In the genomic region with DNA sequence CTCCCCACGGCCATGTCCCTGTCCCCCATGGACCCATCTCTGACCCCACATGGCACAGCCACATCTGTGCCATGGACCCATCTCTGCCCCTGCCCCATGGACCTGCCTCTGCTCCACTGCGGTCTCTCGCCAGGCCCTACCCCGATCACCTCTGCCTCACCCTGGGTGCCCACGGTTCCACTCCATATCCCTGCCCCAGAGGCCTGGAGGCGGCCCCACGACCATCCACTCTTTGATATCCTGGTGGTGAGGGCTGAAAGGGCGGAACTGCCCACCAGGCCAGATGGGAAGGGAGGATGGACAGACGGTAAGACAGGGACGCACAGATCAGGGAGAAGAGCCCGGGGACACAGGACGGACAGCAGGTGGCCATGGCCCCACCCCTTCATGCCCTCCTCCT, we compare ENCODE assay signal across 9 cellular contexts. TPM values are rescaled to one million over a fixed set of nuclear protein-coding genes. Genes with fewer than 3 reads are reported as not detected.
A peak's percentile ranks its signal among the peaks of the same experiment; 100 is the strongest.
DNase-seq lines count a peak whose midpoint lies in the region; ATAC-seq and TF ChIP-seq lines count a peak whose summit lies in the region.
"Had no signal": no experiment of that assay in that cellular context is flagged by ENCODE, and none has a peak within 500 bp of the region (broad histone marks: within the 10 kb centered on the region; RNA-seq: fewer than 3 reads in every experiment).

No MANE protein-coding gene starts in this region.

- H3F3A ChIP-seq in PC-9 (ENCODE audit: insufficient read depth, low read depth) = peaks cover 53% of the 10 kb centered on the region

- intact Hi-C loops in HCT116 (cut with micrococcal nuclease) (loop anchor here (5.0 kb wide), 1 partner anchor 338 kb away; a partner anchor contains a TSS), PC-9 (cut with micrococcal nuclease; ENCODE audit: unreplicated experiment) (loop anchor here (5.0 kb wide), 2 partner anchors 42 to 338 kb away; a partner anchor contains a TSS)

- H3K79me2 ChIP-seq in HCT116 (ENCODE audit: insufficient read depth, low read length) = no peaks in the 10 kb centered on the region; the same call in 1 of the 2 replicates
- H3K79me2 ChIP-seq in PC-9 (ENCODE audit: low read depth) = no peaks in the 10 kb centered on the region

- no peak overlapping the region for H3K27ac Mint-ChIP-seq in activated naive CD8-positive, alpha-beta T cell treated with anti-CD3 and anti-CD28 coated beads, Interleukin-2, amount 50 U/mL, for 24 hours
- no peak overlapping the region for H3K27ac Mint-ChIP-seq in memory B cell

- H3K36me3 ChIP-seq in HCT116 (ENCODE audit: control insufficient read depth in 1 of 2, insufficient read depth in 2 of 2, low read length in 2 of 2) = peaks cover 9 to 10% of the 10 kb centered on the region in 2 experiments; a peak in 3 of 4 replicates
- peaks cover 21% of the 10 kb centered on the region for H3K36me3 ChIP-seq in PC-9 (ENCODE audit: low read depth)

- TF ChIP-seq RAD21 in HCT116 (IDR thresholded peaks at IDR 0.05; ENCODE audit: low read depth) = no peak

- BruUV-seq in HCT116 (replicated peaks; lab: Mats Ljungman, UMichigan) (no TSS peak), PC-9 (replicated peaks; lab: Mats Ljungman, UMichigan) (no TSS peak)

- no peaks in the 10 kb centered on the region for H3K9me3 Mint-ChIP-seq in activated naive CD8-positive, alpha-beta T cell treated with anti-CD3 and anti-CD28 coated beads, Interleukin-2, amount 50 U/mL, for 24 hours
- H3K9me3 Mint-ChIP-seq in memory B cell = no peaks in the 10 kb centered on the region

- DNase-seq in AG04450 (ENCODE audit: low read depth, low spot score) (no peak), HCT116 (ENCODE audit: low read depth, low spot score) (no peak), memory B cell (ENCODE audit: low spot score in 2 of 2) (no peak), PC-9 (no peak), NCI-H1105 treated with DMSO at 0.1 percent for 48 hours (lab: John Stamatoyannopoulos, UW) (no peak), NCI-H2081 (lab: John Stamatoyannopoulos, UW) (no peak)
- DNase-seq in activated naive CD8-positive, alpha-beta T cell treated with anti-CD3 and anti-CD28 coated beads, Interleukin-2, amount 50 U/mL, for 24 hours = no peak
- DNase-seq: NCI-H1436 had no signal

- peaks cover 18% of the 10 kb centered on the region for H3K27me3 Mint-ChIP-seq in activated naive CD8-positive, alpha-beta T cell treated with anti-CD3 and anti-CD28 coated beads, Interleukin-2, amount 50 U/mL, for 24 hours
- H3K27me3 Mint-ChIP-seq in memory B cell = peaks cover 26% of the 10 kb centered on the region

- peaks cover 32% of the 10 kb centered on the region for H3K4me1 Mint-ChIP-seq in activated naive CD8-positive, alpha-beta T cell treated with anti-CD3 and anti-CD28 coated beads, Interleukin-2, amount 50 U/mL, for 24 hours
- H3K4me1 Mint-ChIP-seq in memory B cell = peaks cover 23% of the 10 kb centered on the region

- H3K9ac ChIP-seq in HCT116 (ENCODE audit: low read length) = 0 out of 2 replicates have a peak overlapping the region, but pooled peaks have one; percentile 45

- H3K4me2 ChIP-seq in HCT116 (ENCODE audit: low read length) = peak overlapping the region; percentile 72
- H3K4me2 ChIP-seq in PC-9 = no peak overlapping the region

- H3K4me3 ChIP-seq in AG04450 (ENCODE audit: low read depth, low read length) (peak overlapping the region; percentile 54), HCT116 (replicated peaks in 1 of 2; ENCODE audit: low read depth in 1 of 2, low read length in 2 of 2) (peak overlapping the region; percentile 11 to 16; a peak in 1 of 4 replicates), PC-9 (no peak overlapping the region)

- TF ChIP-seq CTCF in AG04450 (IDR thresholded peaks at IDR 0.05; ENCODE audit: low read depth, low read length) = no peak
- no peak for TF ChIP-seq CTCF in HCT116 (IDR thresholded peaks at IDR 0.05 in 2 of 3, conservative IDR thresholded peaks at IDR 0.05 in 1 of 3; ENCODE audit: borderline replicate concordance in 1 of 3, insufficient read depth in 1 of 3, low read depth in 2 of 3, low read length in 2 of 3)
- TF ChIP-seq CTCF in PC-9 (conservative IDR thresholded peaks at IDR 0.05) = no peak

- no peaks in the 10 kb centered on the region for H4K20me1 ChIP-seq in HCT116 (ENCODE audit: insufficient read depth)
- peaks cover 36% of the 10 kb centered on the region for H4K20me1 ChIP-seq in PC-9 (ENCODE audit: insufficient read depth)

- RAD21 ChIA-PET in HCT116 (lab: Charles Lee; ENCODE audit: low non-redundant PET in 1 of 2, low total read pairs in 2 of 2, uncharacterized antibody in 2 of 2, unreplicated experiment in 2 of 2) = interaction anchor here in 1 of 2 experiments (0.7 kb wide), 1 partner anchor 338 kb away, joined by 4 read pairs; a partner anchor contains a TSS

- H3K27me3 ChIP-seq in AG04450 (ENCODE audit: control insufficient read depth, insufficient read depth, low read length) (no peaks in the 10 kb centered on the region), HCT116 (ENCODE audit: insufficient read depth, low read length) (no peaks in the 10 kb centered on the region), PC-9 (ENCODE audit: insufficient read depth, low read depth) (no peaks in the 10 kb centered on the region)

- peak overlapping the region; percentile 17 for H3K4me3 Mint-ChIP-seq in activated naive CD8-positive, alpha-beta T cell treated with anti-CD3 and anti-CD28 coated beads, Interleukin-2, amount 50 U/mL, for 24 hours
- H3K4me3 Mint-ChIP-seq in memory B cell = peak overlapping the region; percentile 21

- peaks cover 22 to 40% of the 10 kb centered on the region in 2 experiments; a peak in 3 of 4 replicates for H3K4me1 ChIP-seq in HCT116 (ENCODE audit: control insufficient read depth in 1 of 2, insufficient read depth in 2 of 2, low read length in 2 of 2)
- H3K4me1 ChIP-seq in PC-9 (replicated peaks; ENCODE audit: insufficient read depth) = peaks cover 30% of the 10 kb centered on the region

- CTCF ChIA-PET in AG04450 (lab: Charles Lee) = interaction anchor here (0.6 to 1.6 kb wide), 7 partner anchors 9 to 338 kb away, joined by 3 to 7 read pairs (median 4); a partner anchor contains a TSS
- CTCF ChIA-PET in HCT116 (lab: Charles Lee) = interaction anchor here (0.7 to 0.9 kb wide), 2 partner anchors 9 to 69 kb away, joined by 3 to 4 read pairs; no protein-coding TSS in a partner anchor
- CTCF ChIA-PET in PC-9 (lab: Charles Lee) = interaction anchor here (0.7 kb wide), 2 partner anchors 28 to 393 kb away, joined by 3 read pairs; no protein-coding TSS in a partner anchor

- H3K27ac ChIP-seq in AG04450 (ENCODE audit: low read depth, low read length) = peak overlapping the region; percentile 31
- H3K27ac ChIP-seq in HCT116 (ENCODE audit: low read depth, low read length) = peak overlapping the region; percentile 51; the same call in 1 of the 2 replicates
- no peak overlapping the region for H3K27ac ChIP-seq in PC-9

- ATAC-seq in HCT116 (no peak), memory B cell (ENCODE audit: low read depth) (no peak), HG02798 (IDR thresholded peaks at IDR 0.05; ENCODE audit: poor library complexity, unreplicated experiment) (no peak)
- ATAC-seq in activated naive CD8-positive, alpha-beta T cell treated with anti-CD3 and anti-CD28 coated beads, Interleukin-2, amount 50 U/mL, for 24 hours = no peak

- H3K9me3 ChIP-seq in AG04450 (ENCODE audit: control insufficient read depth, insufficient read depth, low read length) (peaks cover 2% of the 10 kb centered on the region; the same call in 1 of the 2 replicates), HCT116 (ENCODE audit: control insufficient read depth in 1 of 2, insufficient read depth in 1 of 2, low read depth in 1 of 2, low read length in 2 of 2) (no peaks in the 10 kb centered on the region), PC-9 (ENCODE audit: insufficient read depth, low read depth) (no peaks in the 10 kb centered on the region)

- H3K36me3 Mint-ChIP-seq in activated naive CD8-positive, alpha-beta T cell treated with anti-CD3 and anti-CD28 coated beads, Interleukin-2, amount 50 U/mL, for 24 hours (ENCODE audit: low read depth) = peaks cover 2% of the 10 kb centered on the region
- H3K36me3 Mint-ChIP-seq in memory B cell = peaks cover 7% of the 10 kb centered on the region

- no peak for TF ChIP-seq POLR2A in HCT116 (IDR thresholded peaks at IDR 0.05; ENCODE audit: borderline replicate concordance, extremely low read depth, insufficient read depth, insufficient read length)

- POLR2A ChIA-PET in AG04450 (lab: Yijun Ruan, JAX) (no interaction called here), HCT116 (lab: Charles Lee) (no interaction called here), PC-9 (lab: Charles Lee; ENCODE audit: unreplicated experiment) (no interaction called here)

- H3K9me2 ChIP-seq in HCT116 (ENCODE audit: insufficient read depth) (no peaks in the 10 kb centered on the region), PC-9 (ENCODE audit: insufficient read depth) (no peaks in the 10 kb centered on the region)

- H2AFZ ChIP-seq in HCT116 (ENCODE audit: low read depth, low read length, poor library complexity, severe bottlenecking) (no peak overlapping the region), PC-9 (no peak overlapping the region)

TF ChIP-seq in HCT116, 20 proteins besides CTCF, POLR2A, EP300 and RAD21 (continues in another document):
- TF ChIP-seq EZH2 (IDR thresholded peaks at IDR 0.05) (no peak), JUND (IDR thresholded peaks at IDR 0.05) (no peak), ZNF274 (IDR thresholded peaks at IDR 0.05; ENCODE audit: low read depth, low read length) (no peak)

RNA-seq across cellular contexts. Expression of a gene that starts 0.3 kb away (rescaled TPM):
- polyA plus RNA-seq in AG04450 (2011; rRNA removed) = 0.72 and 1.0 TPM in 2 replicates
- polyA minus RNA-seq in AG04450 (2011; rRNA and poly(A)+ RNA removed) = 0.52 and 0.69 TPM in 2 replicates
- total RNA-seq in HCT116 (2021; ENCODE audit: unreplicated experiment) (1.1 TPM), PC-9 (2021) (1.4 TPM in 2 replicates)
- polyA plus RNA-seq in HCT116 (2012) = 0.47 and 0.55 TPM in 2 replicates

RNA-seq across cellular contexts. Expression of a gene that starts 21.1 kb away (rescaled TPM):
- polyA plus RNA-seq in AG04450 (2011; rRNA removed) = 47.4 and 59.8 TPM in 2 replicates
- 27.1 and 30.4 TPM in 2 replicates for polyA minus RNA-seq in AG04450 (2011; rRNA and poly(A)+ RNA removed)
- total RNA-seq in HCT116 (2021; ENCODE audit: unreplicated experiment) (103 TPM), PC-9 (2021) (205 and 259 TPM in 2 replicates)
- 112 and 135 TPM in 2 replicates for polyA plus RNA-seq in HCT116 (2012)

RNA-seq across cellular contexts. Expression of a gene that starts 41.7 kb away (rescaled TPM):
- 37.5 and 43.4 TPM in 2 replicates for polyA plus RNA-seq in AG04450 (2011; rRNA removed)
- 78.2 and 99.3 TPM in 2 replicates for polyA minus RNA-seq in AG04450 (2011; rRNA and poly(A)+ RNA removed)
- 248 TPM for total RNA-seq in HCT116 (2021; ENCODE audit: unreplicated experiment)
- polyA plus RNA-seq in HCT116 (2012) = 238 and 241 TPM in 2 replicates
- total RNA-seq in PC-9 (2021) = 257 and 417 TPM in 2 replicates

RNA-seq across cellular contexts. Expression of a gene that starts 43.4 kb away (rescaled TPM):
- 80.6 and 88.3 TPM in 2 replicates for polyA plus RNA-seq in AG04450 (2011; rRNA removed)
- 48.1 and 49.1 TPM in 2 replicates for polyA minus RNA-seq in AG04450 (2011; rRNA and poly(A)+ RNA removed)
- 175 TPM for total RNA-seq in HCT116 (2021; ENCODE audit: unreplicated experiment)
- 129 and 139 TPM in 2 replicates for polyA plus RNA-seq in HCT116 (2012)
- total RNA-seq in PC-9 (2021) = 159 and 199 TPM in 2 replicates

RNA-seq across cellular contexts. Expression of a gene that starts 54.6 kb away (rescaled TPM):
- polyA plus RNA-seq in AG04450 (2011; rRNA removed) = 59.6 and 70.2 TPM in 2 replicates
- 113 and 191 TPM in 2 replicates for polyA minus RNA-seq in AG04450 (2011; rRNA and poly(A)+ RNA removed)
- 232 TPM for total RNA-seq in HCT116 (2021; ENCODE audit: unreplicated experiment)
- polyA plus RNA-seq in HCT116 (2012) = 305 and 352 TPM in 2 replicates
- 212 and 294 TPM in 2 replicates for total RNA-seq in PC-9 (2021)
